In genomic region chr15:96365781-96366525, GRCh38 we compare ENCODE assay signal across 29 cellular contexts. TPM values are rescaled to one million over a fixed set of nuclear protein-coding genes. Genes with fewer than 3 reads are reported as not detected.
DNase-seq lines count a peak whose midpoint lies in the region; ATAC-seq and TF ChIP-seq lines count a peak whose summit lies in the region.
"Had no signal": no experiment of that assay in that cellular context is flagged by ENCODE, and none has a peak within 500 bp of the region (broad histone marks: within the 10 kb centered on the region; RNA-seq: fewer than 3 reads in every experiment).

No MANE protein-coding gene starts in this region.

- peak overlapping the region; percentile 74 for H3K4me2 ChIP-seq in GM23338
- H3K4me2 ChIP-seq in neuronal stem cell (ENCODE audit: insufficient read depth, low read length, poor library complexity, severe bottlenecking): peak overlapping the region; percentile 62
- H3K4me2 ChIP-seq: BLaER1 had no signal

- 0 to 1% methylated on average over 22 to 42 of the region's 42 CpGs for WGBS in endodermal cell (ENCODE audit: insufficient coverage in 1 of 2, insufficient read length in 1 of 2), 2 experiments
- WGBS in neuronal stem cell (ENCODE audit: extremely low coverage in 2 of 2, insufficient read length in 2 of 2, insufficient replicate concordance in 1 of 2), 2 donors: no CpG with 5 or more reads among the region's 42 CpGs

- 0 out of 2 replicates have a peak overlapping the region, but pooled peaks have one; percentile 26 for H3K4me3 ChIP-seq in GM23338
- H3K4me3 ChIP-seq in endodermal cell (ENCODE audit: low read length): peak overlapping the region; percentile 43
- H3K4me3 ChIP-seq in neuronal stem cell (ENCODE audit: low read length in 2 of 2): peak overlapping the region in 1 of 2 donors; percentile 65
- H3K4me3 ChIP-seq: BLaER1, heart right ventricle, suprapubic skin had no signal

- H3K9me3 Mint-ChIP-seq in GM23338 (peaks cover 5% of the 10 kb centered on the region; the same call in 2 of the 3 replicates), endodermal cell (no peaks in the 10 kb centered on the region)
- H3K9me3 Mint-ChIP-seq in effector memory CD8-positive, alpha-beta T cell: peaks cover 2 to 7% of the 10 kb centered on the region in 2 donors

- no peak overlapping the region for H3K14ac ChIP-seq in neuronal stem cell (ENCODE audit: low read length)

- no peak overlapping the region for H3K27ac ChIP-seq in GM23338 (ENCODE audit: low read depth)
- no peak overlapping the region for H3K27ac ChIP-seq in endodermal cell (ENCODE audit: low read depth, low read length)
- no peak overlapping the region for H3K27ac ChIP-seq in neuronal stem cell (replicated peaks; ENCODE audit: low read length)
- H3K27ac ChIP-seq: BLaER1, dorsolateral prefrontal cortex, heart right ventricle, parathyroid adenoma, suprapubic skin, WERI-Rb-1 had no signal

- no peak overlapping the region for H2BK12ac ChIP-seq in neuronal stem cell (ENCODE audit: low read length)

- peaks cover 35% of the 10 kb centered on the region for H3F3A ChIP-seq in GM23338 (replicated peaks; ENCODE audit: low read depth)

- H3K4me3 Mint-ChIP-seq in GM23338 (peak overlapping the region; percentile 39; the same call in 1 of the 3 replicates), endodermal cell (no peak overlapping the region)
- peak overlapping the region in 1 of 2 donors; percentile 19 for H3K4me3 Mint-ChIP-seq in effector memory CD8-positive, alpha-beta T cell
- H3K4me3 Mint-ChIP-seq: activated naive CD8-positive, alpha-beta T cell; activated T-helper 17 cell treated with anti-CD3 and anti-CD28 coated beads, Interleukin-2, amount 50 U/mL, for 72 hours had no signal

- H3K4ac ChIP-seq in neuronal stem cell (ENCODE audit: low read length): no peak overlapping the region

- H2BK15ac ChIP-seq in neuronal stem cell (ENCODE audit: low read length): peak overlapping the region; percentile 10

- H3K36me3 ChIP-seq in GM23338 (ENCODE audit: insufficient read depth): no peaks in the 10 kb centered on the region
- H3K36me3 ChIP-seq in endodermal cell (ENCODE audit: control insufficient read depth, insufficient read depth, low read length): no peaks in the 10 kb centered on the region
- no peaks in the 10 kb centered on the region for H3K36me3 ChIP-seq in neuronal stem cell (replicated peaks in 1 of 2; ENCODE audit: control insufficient read depth in 2 of 2, insufficient read depth in 2 of 2, low read length in 2 of 2)
- H3K36me3 ChIP-seq: BLaER1, heart right ventricle, suprapubic skin, WERI-Rb-1 had no signal

- H3K27me3 ChIP-seq in GM23338 (ENCODE audit: insufficient read depth): peaks cover 100% of the 10 kb centered on the region
- H3K27me3 ChIP-seq in endodermal cell (ENCODE audit: control insufficient read depth, insufficient read depth, low read length, poor library complexity, severe bottlenecking): peaks cover 100% of the 10 kb centered on the region
- H3K27me3 ChIP-seq in neuronal stem cell (ENCODE audit: control insufficient read depth in 3 of 3, insufficient read depth in 3 of 3, low read depth in 1 of 3, low read length in 3 of 3): peaks cover 21 to 88% (median 61%) of the 10 kb centered on the region in 3 experiments

- H3K9ac ChIP-seq in endodermal cell (ENCODE audit: extremely low read depth, low read length, poor library complexity, severe bottlenecking): no peak overlapping the region
- H3K9ac ChIP-seq in neuronal stem cell (ENCODE audit: low read depth, low read length, poor library complexity): peak overlapping the region; percentile 68
- H3K9ac ChIP-seq: BLaER1, parathyroid adenoma had no signal

- peak overlapping the region; percentile 47 for H3K23ac ChIP-seq in neuronal stem cell (ENCODE audit: low read depth, low read length, poor library complexity)

- H3K36me3 Mint-ChIP-seq in GM23338 (ENCODE audit: low read depth): peaks cover 2% of the 10 kb centered on the region; the same call in 2 of the 3 replicates
- no peaks in the 10 kb centered on the region for H3K36me3 Mint-ChIP-seq in endodermal cell (ENCODE audit: low read depth)
- H3K36me3 Mint-ChIP-seq in effector memory CD8-positive, alpha-beta T cell (ENCODE audit: insufficient read depth): peaks cover 10% of the 10 kb centered on the region
- H3K36me3 Mint-ChIP-seq: activated naive CD8-positive, alpha-beta T cell had no signal

- H2AFZ ChIP-seq in GM23338: no peak overlapping the region
- no peak overlapping the region for H2AFZ ChIP-seq in neuronal stem cell (ENCODE audit: low read length)
- H2AFZ ChIP-seq: parathyroid adenoma had no signal

- H4K8ac ChIP-seq in neuronal stem cell (ENCODE audit: low read depth, low read length): no peak overlapping the region

- H3K4me1 ChIP-seq in GM23338 (ENCODE audit: insufficient read depth) (peaks cover 63% of the 10 kb centered on the region), endodermal cell (ENCODE audit: control insufficient read depth, insufficient read depth, low read length) (peaks cover 22% of the 10 kb centered on the region), neuronal stem cell (ENCODE audit: control insufficient read depth in 2 of 2, insufficient read depth in 1 of 2, low read depth in 1 of 2, low read length in 2 of 2) (peaks cover 26 to 36% of the 10 kb centered on the region in 2 donors)
- H3K4me1 ChIP-seq: BLaER1, parathyroid adenoma had no signal

- DNase-seq in AG08396 (ENCODE audit: low spot score) (peak; percentile 7), GM23338 (ENCODE audit: low spot score) (peak; percentile 79), endodermal cell (peak; percentile 81), neuronal stem cell (ENCODE audit: low spot score) (no peak), foreskin melanocyte (no peak)
- DNase-seq in effector memory CD8-positive, alpha-beta T cell: no peak
- DNase-seq in stimulated activated CD4-positive, alpha-beta T cell treated with anti-CD3 and anti-CD28 coated beads, Interleukin-2, amount 100 ng/mL, for 48 hours: no peak
- DNase-seq: activated CD8-positive, alpha-beta memory T cell treated with anti-CD3 and anti-CD28 coated beads, Interleukin-2, amount 50 U/mL, for 48 hours; central memory CD4-positive, alpha-beta T cell; COR-L47; DMS79; dorsolateral prefrontal cortex; heart right ventricle; IMR-90; left colon; mesendoderm; naive B cell; NCI-H1048; NCI-H187; NCI-H526 treated with DMSO at 0.1 percent for 48 hours; RPMI8226; T-helper 9 cell; WERI-Rb-1 had no signal

- H2BK120ac ChIP-seq in neuronal stem cell (ENCODE audit: low read depth, low read length): no peak overlapping the region

- TF ChIP-seq CTCF in GM23338 (conservative IDR thresholded peaks at IDR 0.05; ENCODE audit: low read depth in 2 of 2): no peak
- TF ChIP-seq CTCF in endodermal cell (conservative IDR thresholded peaks at IDR 0.05): no peak

- H3K9me2 ChIP-seq in GM23338 (ENCODE audit: insufficient read depth): no peaks in the 10 kb centered on the region

- H3K79me1 ChIP-seq in neuronal stem cell (ENCODE audit: low read depth, low read length): no peaks in the 10 kb centered on the region

- no peaks in the 10 kb centered on the region for H3K79me2 ChIP-seq in GM23338 (replicated peaks; ENCODE audit: insufficient read depth)

- no peak overlapping the region for H2AK5ac ChIP-seq in neuronal stem cell (ENCODE audit: low read depth, low read length)

- no peak overlapping the region for H2BK5ac ChIP-seq in neuronal stem cell (ENCODE audit: low read length)

- H3K18ac ChIP-seq in neuronal stem cell (ENCODE audit: low read length): peak overlapping the region; percentile 88

- H3K4me1 Mint-ChIP-seq in GM23338 (peaks cover 64% of the 10 kb centered on the region), endodermal cell (peaks cover 39% of the 10 kb centered on the region)
- H3K4me1 Mint-ChIP-seq in effector memory CD8-positive, alpha-beta T cell (ENCODE audit: low read depth in 2 of 2): no peaks in the 10 kb centered on the region
- H3K4me1 Mint-ChIP-seq: activated T-helper 17 cell treated with anti-CD3 and anti-CD28 coated beads, Interleukin-2, amount 50 U/mL, for 72 hours; naive B cell had no signal

- peak; percentile 6; the same call in 2 of the 3 replicates for ATAC-seq in GM23338
- ATAC-seq in effector memory CD8-positive, alpha-beta T cell (replicated peaks): no peak
- no peak for ATAC-seq in HG03521 (IDR thresholded peaks at IDR 0.05; ENCODE audit: unreplicated experiment)
- ATAC-seq: activated T-helper 17 cell treated with anti-CD3 and anti-CD28 coated beads, Interleukin-2, amount 50 U/mL, for 72 hours; heart right ventricle; left colon had no signal

- H3K27me3 Mint-ChIP-seq in GM23338 (ENCODE audit: insufficient read depth, low read depth, poor library complexity) (no peaks in the 10 kb centered on the region), endodermal cell (ENCODE audit: insufficient read depth) (no peaks in the 10 kb centered on the region)
- peaks cover 80 to 97% of the 10 kb centered on the region in 2 donors for H3K27me3 Mint-ChIP-seq in effector memory CD8-positive, alpha-beta T cell

- peaks cover 37% of the 10 kb centered on the region for H4K20me1 ChIP-seq in GM23338 (replicated peaks; ENCODE audit: insufficient read depth)

- H3K9me3 ChIP-seq in endodermal cell (ENCODE audit: control insufficient read depth, low read length) (no peaks in the 10 kb centered on the region), neuronal stem cell (replicated peaks in 1 of 2; ENCODE audit: control insufficient read depth in 2 of 2, insufficient read depth in 1 of 2, low read depth in 1 of 2, low read length in 2 of 2) (peaks cover 0 to 15% of the 10 kb centered on the region in 2 donors)
- H3K9me3 ChIP-seq: heart right ventricle, suprapubic skin had no signal

- no peak overlapping the region for H4K91ac ChIP-seq in neuronal stem cell (ENCODE audit: low read depth, low read length, poor library complexity)

- no peak overlapping the region for H3K27ac Mint-ChIP-seq in GM23338
- no peak overlapping the region for H3K27ac Mint-ChIP-seq in endodermal cell
- no peak overlapping the region for H3K27ac Mint-ChIP-seq in effector memory CD8-positive, alpha-beta T cell
- H3K27ac Mint-ChIP-seq: activated naive CD8-positive, alpha-beta T cell; activated T-helper 17 cell treated with anti-CD3 and anti-CD28 coated beads, Interleukin-2, amount 50 U/mL, for 72 hours; naive B cell had no signal

TF ChIP-seq in GM23338, 12 proteins besides CTCF, POLR2A, EP300 and RAD21 (continues in another document):
- TF ChIP-seq EZH2 (IDR thresholded peaks at IDR 0.05; ENCODE audit: low read depth, unreplicated experiment): peak; percentile 92

RNA-seq across cellular contexts. Expression of gene NR2F2, which starts 35.5 kb away (rescaled TPM):
- not detected in 2 replicates for total RNA-seq in GM23338 (2014; rRNA removed; shearing (Covaris generic))
- 0.16 and 0.23 TPM in 2 replicates for polyA plus RNA-seq in GM23338 (2016; fragmentation: Nextera tagmentation; extraction: Ambion mirVana)
- 1 to 10 TPM in 1 of 2 donors, under 1 TPM in 1; 0.73 to 3.3 TPM for total RNA-seq in endodermal cell
- 54.2 TPM for polyA plus RNA-seq in endodermal cell (2013, experiment 1 of 2)
- 40.9 TPM for polyA plus RNA-seq in endodermal cell (2013, experiment 2 of 2)
- 43.2 TPM for polyA plus RNA-seq in neuronal stem cell (2013, experiment 1 of 2)
- polyA plus RNA-seq in neuronal stem cell (2013, experiment 2 of 2): 45.4 TPM
- total RNA-seq: activated T-helper 17 cell treated with anti-CD3 and anti-CD28 coated beads, Interleukin-2, amount 50 U/mL, for 72 hours had no signal

Comparison
In these comparisons a context has a peak if more than half of its experiments do, and no peak if none do; other contexts are left out.
1. DNase-seq: peak in AG08396 (single experiment), GM23338 (single experiment) and endodermal cell (single experiment); none in neuronal stem cell (single experiment), effector memory CD8-positive, alpha-beta T cell (0 of 3), foreskin melanocyte (single experiment) and stimulated activated CD4-positive, alpha-beta T cell treated with anti-CD3 and anti-CD28 coated beads, Interleukin-2, amount 100 ng/mL, for 48 hours (0 of 2).